ENCODE assay signal across 9 cellular contexts in the genomic region with DNA sequence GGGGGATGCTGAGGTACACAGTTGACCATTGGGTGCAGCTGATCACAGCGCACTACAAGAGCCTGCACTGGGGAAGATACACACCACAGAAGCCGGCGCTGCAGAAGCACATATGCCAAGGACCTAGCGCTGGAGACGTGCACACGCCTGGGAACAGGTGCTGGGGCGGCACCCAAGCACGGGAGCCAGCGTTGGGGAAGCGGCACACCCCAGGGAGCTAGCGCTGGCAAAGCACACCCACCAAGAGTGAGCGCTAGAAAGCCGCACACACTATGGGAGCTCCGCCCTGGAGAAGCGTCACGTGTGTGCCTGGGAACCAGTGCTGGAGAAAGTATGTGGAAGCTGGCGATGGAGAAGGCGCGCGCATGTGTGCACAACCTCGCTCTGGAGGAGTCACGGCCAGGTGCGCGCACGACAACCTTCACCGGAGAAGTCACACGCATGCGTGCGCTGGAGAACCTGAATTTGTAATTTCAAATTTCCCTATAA. TPM values are rescaled to one million over a fixed set of nuclear protein-coding genes. Genes with fewer than 3 reads are reported as not detected.
DNase-seq lines count a peak whose midpoint lies in the region; ATAC-seq and TF ChIP-seq lines count a peak whose summit lies in the region.
"Had no signal": no experiment of that assay in that cellular context is flagged by ENCODE, and none has a peak within 500 bp of the region (broad histone marks: within the 10 kb centered on the region; RNA-seq: fewer than 3 reads in every experiment).

No MANE protein-coding gene starts in this region.

- H2AFZ ChIP-seq in smooth muscle cell (ENCODE audit: low read depth), result peak overlapping the region; percentile 28

- peak; percentile 11 for DNase-seq in activated CD4-positive, alpha-beta memory T cell treated with anti-CD3 and anti-CD28 coated beads for 36 hours
- no peak for DNase-seq in activated CD4-positive, alpha-beta memory T cell treated with anti-CD3 and anti-CD28 coated beads, Interleukin-2, amount 10 ng/mL, durations not matched to agents 7 days and 5 days
- DNase-seq in NCI-H460 (ENCODE audit: extremely low read depth, low read depth), result peak; percentile 63
- peak; percentile 47 to 56 for DNase-seq in breast epithelium (ENCODE audit: low spot score in 2 of 2)
- peak; percentile 65 for DNase-seq in iris pigment epithelial cell (ENCODE audit: low read depth)
- no peak for DNase-seq in smooth muscle cell (lab: John Stamatoyannopoulos, UW; ENCODE audit: unreplicated experiment)
- DNase-seq: DND-41 had no signal

- no peaks in the 10 kb centered on the region for H3K36me3 ChIP-seq in breast epithelium
- no peaks in the 10 kb centered on the region for H3K36me3 ChIP-seq in smooth muscle cell (ENCODE audit: low read depth)

- no peaks in the 10 kb centered on the region for H3K36me3 Mint-ChIP-seq in activated CD4-positive, alpha-beta memory T cell treated with anti-CD3 and anti-CD28 coated beads for 36 hours
- H3K36me3 Mint-ChIP-seq in activated CD4-positive, alpha-beta memory T cell treated with anti-CD3 and anti-CD28 coated beads, Interleukin-2, amount 10 ng/mL, durations not matched to agents 7 days and 5 days (ENCODE audit: low read depth), result no peaks in the 10 kb centered on the region

- H3K27me3 Mint-ChIP-seq in activated CD4-positive, alpha-beta memory T cell treated with anti-CD3 and anti-CD28 coated beads for 36 hours, result no peaks in the 10 kb centered on the region
- H3K27me3 Mint-ChIP-seq in activated CD4-positive, alpha-beta memory T cell treated with anti-CD3 and anti-CD28 coated beads, Interleukin-2, amount 10 ng/mL, durations not matched to agents 7 days and 5 days, result peaks cover 4% of the 10 kb centered on the region

- no peaks in the 10 kb centered on the region for H3K27me3 ChIP-seq in breast epithelium
- no peaks in the 10 kb centered on the region for H3K27me3 ChIP-seq in smooth muscle cell (ENCODE audit: low read depth)

- POLR2A ChIA-PET in activated CD4-positive, alpha-beta memory T cell treated with anti-CD3 and anti-CD28 coated beads for 36 hours (lab: Charles Lee), result no interaction called here
- POLR2A ChIA-PET in activated CD4-positive, alpha-beta memory T cell treated with anti-CD3 and anti-CD28 coated beads, Interleukin-2, amount 10 ng/mL, durations not matched to agents 7 days and 5 days (lab: Charles Lee), result no interaction called here

- no peak overlapping the region for H3K27ac ChIP-seq in breast epithelium
- no peak overlapping the region for H3K27ac ChIP-seq in smooth muscle cell (ENCODE audit: low read depth)

- intact Hi-C loops in activated CD4-positive, alpha-beta memory T cell treated with anti-CD3 and anti-CD28 coated beads for 36 hours (cut with micrococcal nuclease), result loop anchor here (10.0 kb wide), 1 partner anchor 202 kb away; the partner anchor contains the start of gene PTCH1
- intact Hi-C loops in breast epithelium (cut with DNase I; ENCODE audit: low total_unique reads), result no loop called here

- H3K79me2 ChIP-seq in smooth muscle cell (ENCODE audit: low read depth), result peaks cover 25% of the 10 kb centered on the region

- H3K4me3 Mint-ChIP-seq in activated CD4-positive, alpha-beta memory T cell treated with anti-CD3 and anti-CD28 coated beads for 36 hours, result no peak overlapping the region
- no peak overlapping the region for H3K4me3 Mint-ChIP-seq in activated CD4-positive, alpha-beta memory T cell treated with anti-CD3 and anti-CD28 coated beads, Interleukin-2, amount 10 ng/mL, durations not matched to agents 7 days and 5 days

- peaks cover 11% of the 10 kb centered on the region for H3K4me1 Mint-ChIP-seq in activated CD4-positive, alpha-beta memory T cell treated with anti-CD3 and anti-CD28 coated beads for 36 hours (ENCODE audit: low read depth)
- H3K4me1 Mint-ChIP-seq in activated CD4-positive, alpha-beta memory T cell treated with anti-CD3 and anti-CD28 coated beads, Interleukin-2, amount 10 ng/mL, durations not matched to agents 7 days and 5 days, result peaks cover 22% of the 10 kb centered on the region

- no peak overlapping the region for H3K9ac ChIP-seq in smooth muscle cell (ENCODE audit: low read depth)

- H3K9me3 Mint-ChIP-seq in activated CD4-positive, alpha-beta memory T cell treated with anti-CD3 and anti-CD28 coated beads for 36 hours, result no peaks in the 10 kb centered on the region
- no peaks in the 10 kb centered on the region for H3K9me3 Mint-ChIP-seq in activated CD4-positive, alpha-beta memory T cell treated with anti-CD3 and anti-CD28 coated beads, Interleukin-2, amount 10 ng/mL, durations not matched to agents 7 days and 5 days

- WGBS in smooth muscle cell (ENCODE audit: low lambda C conversion rate), result 51% methylated on average over 29 of the region's 29 CpGs

- peak overlapping the region; percentile 19 to 59 (median 49) for H3K4me3 ChIP-seq in breast epithelium
- H3K4me3 ChIP-seq in smooth muscle cell, result peak overlapping the region; percentile 45

- ATAC-seq in GM21619 (IDR thresholded peaks at IDR 0.05; ENCODE audit: unreplicated experiment), result no peak
- ATAC-seq in HG03442 (IDR thresholded peaks at IDR 0.05; ENCODE audit: unreplicated experiment), result no peak

- H3K4me2 ChIP-seq in smooth muscle cell, result peak overlapping the region; percentile 84

- TF ChIP-seq POLR2A in breast epithelium (IDR thresholded peaks at IDR 0.05), result no peak

- no peaks in the 10 kb centered on the region for H4K20me1 ChIP-seq in smooth muscle cell (ENCODE audit: low read depth)

- H3F3A ChIP-seq in smooth muscle cell (ENCODE audit: low read depth), result peaks cover 9% of the 10 kb centered on the region

- no peak overlapping the region for H3K27ac Mint-ChIP-seq in activated CD4-positive, alpha-beta memory T cell treated with anti-CD3 and anti-CD28 coated beads for 36 hours
- H3K27ac Mint-ChIP-seq in activated CD4-positive, alpha-beta memory T cell treated with anti-CD3 and anti-CD28 coated beads, Interleukin-2, amount 10 ng/mL, durations not matched to agents 7 days and 5 days, result no peak overlapping the region

- TF ChIP-seq CTCF in breast epithelium (IDR thresholded peaks at IDR 0.05), result no peak
- TF ChIP-seq CTCF in smooth muscle cell (IDR thresholded peaks at IDR 0.05; ENCODE audit: borderline replicate concordance, insufficient read depth, poor library complexity, severe bottlenecking), result no peak

- H3K9me3 ChIP-seq in breast epithelium (no peaks in the 10 kb centered on the region), smooth muscle cell (replicated peaks; ENCODE audit: low read depth) (no peaks in the 10 kb centered on the region)

- H3K4me1 ChIP-seq in breast epithelium, result no peaks in the 10 kb centered on the region
- H3K4me1 ChIP-seq in smooth muscle cell (ENCODE audit: low read depth), result peaks cover 16% of the 10 kb centered on the region

- CTCF ChIA-PET in activated CD4-positive, alpha-beta memory T cell treated with anti-CD3 and anti-CD28 coated beads for 36 hours (lab: Charles Lee), result no interaction called here
- CTCF ChIA-PET in activated CD4-positive, alpha-beta memory T cell treated with anti-CD3 and anti-CD28 coated beads, Interleukin-2, amount 10 ng/mL, durations not matched to agents 7 days and 5 days (lab: Charles Lee), result no interaction called here

RNA-seq across cellular contexts. Expression of gene FANCC, which starts 4.5 kb away (rescaled TPM):
- 10 to 100 TPM; 10.2 to 10.5 TPM for total RNA-seq in activated CD4-positive, alpha-beta memory T cell treated with anti-CD3 and anti-CD28 coated beads for 36 hours
- 10 to 100 TPM; 12.3 to 12.5 TPM for total RNA-seq in activated CD4-positive, alpha-beta memory T cell treated with anti-CD3 and anti-CD28 coated beads, Interleukin-2, amount 10 ng/mL, durations not matched to agents 7 days and 5 days
- 8.1 and 14.6 TPM in 2 replicates for total RNA-seq in NCI-H460 (2014; rRNA removed; shearing (Covaris generic))
- 16.0 and 20.2 TPM in 2 replicates for polyA plus RNA-seq in NCI-H460 (2014; cell fraction: nucleus; rRNA removed)
- total RNA-seq in breast epithelium (10 to 100 TPM in 1 of 3 donors, 1 to 10 TPM in 2; 4.2 to 11.4 (median 9.2) TPM), smooth muscle cell (7.9 and 11.2 TPM in 2 replicates)
- 9.5 and 11.0 TPM in 2 replicates for polyA plus RNA-seq in smooth muscle cell

Comparison
In these comparisons a context has a peak if more than half of its experiments do, and no peak if none do; other contexts are left out.
1. DNase-seq: peak in activated CD4-positive, alpha-beta memory T cell treated with anti-CD3 and anti-CD28 coated beads for 36 hours (single experiment), NCI-H460 (single experiment), breast epithelium (2 of 2) and iris pigment epithelial cell (single experiment); none in activated CD4-positive, alpha-beta memory T cell treated with anti-CD3 and anti-CD28 coated beads, Interleukin-2, amount 10 ng/mL, durations not matched to agents 7 days and 5 days (single experiment) and smooth muscle cell (single experiment).